In genomic region chr2:239730897-239731296, GRCh38 we compare ENCODE assay signal across 22 cellular contexts.
A peak's percentile ranks its signal among the peaks of the same experiment; 100 is the strongest.
DNase-seq lines count a peak whose midpoint lies in the region; ATAC-seq and TF ChIP-seq lines count a peak whose summit lies in the region.
"Had no signal": no experiment of that assay in that cellular context is flagged by ENCODE, and none has a peak within 500 bp of the region (broad histone marks: within the 10 kb centered on the region; RNA-seq: fewer than 3 reads in every experiment).

No MANE protein-coding gene starts in this region.

- no peaks in the 10 kb centered on the region; the same call in 1 of the 2 replicates for H3K27me3 Mint-ChIP-seq in H9 (ENCODE audit: low read depth)
- peaks cover 8% of the 10 kb centered on the region for H3K27me3 Mint-ChIP-seq in T-helper 17 cell
- peaks cover 12% of the 10 kb centered on the region for H3K27me3 Mint-ChIP-seq in nephron progenitor cell (ENCODE audit: low read depth, poor library complexity)

- intact Hi-C loops in spleen (cut with DNase I; ENCODE audit: low total_unique reads), result no loop called here

- no peak overlapping the region for H3K4me3 Mint-ChIP-seq in H9
- peak overlapping the region; percentile 73 for H3K4me3 Mint-ChIP-seq in T-helper 17 cell
- H3K4me3 Mint-ChIP-seq in nephron progenitor cell, result no peak overlapping the region
- H3K4me3 Mint-ChIP-seq: CD8-positive, alpha-beta memory T cell had no signal

- H4K91ac ChIP-seq in H9 (ENCODE audit: insufficient read length, low read depth, low read length), result no peak overlapping the region

- H3K27me3 ChIP-seq in H9 (ENCODE audit: insufficient read depth, low read length) (no peaks in the 10 kb centered on the region), spleen (replicated peaks in 1 of 7) (peaks cover 0 to 26% (median 0%) of the 10 kb centered on the region in 7 donors)
- H3K27me3 ChIP-seq: Peyer's patch, SJSA1 had no signal

- TF ChIP-seq CTCF in H9 (conservative IDR thresholded peaks at IDR 0.05), result no peak
- TF ChIP-seq CTCF in nephron progenitor cell (IDR thresholded peaks at IDR 0.05), result no peak
- no peak for TF ChIP-seq CTCF in spleen (IDR thresholded peaks at IDR 0.05 in 8 of 11, conservative IDR thresholded peaks at IDR 0.05 in 3 of 11)
- TF ChIP-seq CTCF in coronary artery (IDR thresholded peaks at IDR 0.05), result no peak

- no peak overlapping the region for H3K9ac ChIP-seq in H9 (ENCODE audit: extremely low read depth, insufficient read length, low read length)

- no peak overlapping the region for H3K4me2 ChIP-seq in H9 (ENCODE audit: insufficient read depth, insufficient read length, low read length)

- no peaks in the 10 kb centered on the region for H4K20me1 ChIP-seq in H9 (ENCODE audit: control insufficient read depth, insufficient read depth, insufficient read length)

- H3K79me1 ChIP-seq in H9 (ENCODE audit: insufficient read depth, low read depth, low read length, poor library complexity, severe bottlenecking), result no peaks in the 10 kb centered on the region

- no peak overlapping the region for H3K4me3 ChIP-seq in spleen
- no peak overlapping the region for H3K4me3 ChIP-seq in coronary artery
- H3K4me3 ChIP-seq: Peyer's patch, SJSA1 had no signal

- no peaks in the 10 kb centered on the region for H3K79me2 ChIP-seq in H9 (ENCODE audit: insufficient read depth, low read length)

- H2BK5ac ChIP-seq in H9 (ENCODE audit: insufficient read length, low read length), result no peak overlapping the region

- DNase-seq in H9 (no peak), T-helper 17 cell (no peak), nephron progenitor cell (no peak), spleen (peak; percentile 13), anterior cingulate cortex (lab: John Stamatoyannopoulos, UW) (no peak), coronary artery (ENCODE audit: low spot score) (no peak)
- no peak for DNase-seq in activated CD4-positive, CD25-positive, alpha-beta regulatory T cell (lab: John Stamatoyannopoulos, UW)
- DNase-seq: Calu3, DMS153, GOT3, KG1, NCI-H1105, NCI-H146, NCI-H2029 treated with DMSO at 0.1 percent for 48 hours, NCI-H2171, NCI-H345, NCI-H524, NCI-H82 had no signal

- no peaks in the 10 kb centered on the region for H3K36me3 ChIP-seq in spleen
- H3K36me3 ChIP-seq: Peyer's patch, SJSA1 had no signal

- H2BK20ac ChIP-seq in H9 (ENCODE audit: low read depth, low read length, poor library complexity, severe bottlenecking), result no peak overlapping the region

- no peaks in the 10 kb centered on the region for H3K36me3 Mint-ChIP-seq in H9 (ENCODE audit: insufficient read depth in 1 of 3, low read depth in 3 of 3)
- H3K36me3 Mint-ChIP-seq in T-helper 17 cell (ENCODE audit: low read depth), result peaks cover 2% of the 10 kb centered on the region
- H3K36me3 Mint-ChIP-seq in nephron progenitor cell (ENCODE audit: low read depth), result no peaks in the 10 kb centered on the region
- H3K36me3 Mint-ChIP-seq: CD8-positive, alpha-beta memory T cell had no signal

- H3K23ac ChIP-seq in H9 (ENCODE audit: insufficient read length, low read depth, low read length), result no peak overlapping the region

- H3K4me1 Mint-ChIP-seq in H9, result peaks cover 9 to 13% of the 10 kb centered on the region in 2 experiments
- H3K4me1 Mint-ChIP-seq in T-helper 17 cell, result peaks cover 11% of the 10 kb centered on the region
- H3K4me1 Mint-ChIP-seq in nephron progenitor cell, result peaks cover 45% of the 10 kb centered on the region

- no peak overlapping the region for H2AFZ ChIP-seq in H9 (ENCODE audit: low read length)

- H2BK120ac ChIP-seq in H9 (ENCODE audit: low read depth, low read length, poor library complexity, severe bottlenecking), result no peak overlapping the region

- H4K5ac ChIP-seq in H9 (ENCODE audit: insufficient read length, low read depth, low read length), result no peak overlapping the region

- H3K23me2 ChIP-seq in H9 (ENCODE audit: insufficient read length, low read depth, low read length, poor library complexity, severe bottlenecking), result no peaks in the 10 kb centered on the region

- ATAC-seq in T-helper 17 cell, result no peak

- H3K9me3 ChIP-seq in H9 (ENCODE audit: control insufficient read depth, low read depth, low read length), result no peaks in the 10 kb centered on the region
- H3K9me3 ChIP-seq in T-helper 17 cell (ENCODE audit: control insufficient read depth, low read length, poor library complexity, severe bottlenecking), result no peaks in the 10 kb centered on the region
- H3K9me3 ChIP-seq in spleen, result peaks cover 0 to 16% (median 9%) of the 10 kb centered on the region in 8 donors
- H3K9me3 ChIP-seq: Peyer's patch, SJSA1 had no signal

- no peak overlapping the region for H2BK12ac ChIP-seq in H9 (ENCODE audit: insufficient read length, low read depth, low read length)

- no peak overlapping the region for H3K18ac ChIP-seq in H9 (ENCODE audit: insufficient read length, low read depth, low read length)

- no peak overlapping the region for H3K56ac ChIP-seq in H9 (ENCODE audit: insufficient read length, low read depth, low read length)

- H2BK15ac ChIP-seq in H9 (ENCODE audit: low read depth, low read length), result no peak overlapping the region

- H3K27ac Mint-ChIP-seq in H9, result peak overlapping the region in 2 of 3 experiments; percentile 39 to 41; a peak in 2 of 7 replicates
- H3K27ac Mint-ChIP-seq in T-helper 17 cell, result peak overlapping the region; percentile 81
- peak overlapping the region; percentile 81 for H3K27ac Mint-ChIP-seq in nephron progenitor cell

- H3K27ac ChIP-seq in H9 (ENCODE audit: insufficient read length, low read depth, low read length) (no peak overlapping the region), spleen (no peak overlapping the region), coronary artery (no peak overlapping the region)
- H3K27ac ChIP-seq: C4-2B, Peyer's patch, SJSA1 had no signal

- no peak overlapping the region for H3T11ph ChIP-seq in H9 (ENCODE audit: low read length)

- TF ChIP-seq POLR2A in spleen (IDR thresholded peaks at IDR 0.05), result no peak

- no peak overlapping the region for H4K8ac ChIP-seq in H9 (replicated peaks; ENCODE audit: insufficient read length, low read depth, low read length)

- H3K14ac ChIP-seq in H9 (ENCODE audit: insufficient read depth, low read length), result no peak overlapping the region

- no peak overlapping the region for H3K4ac ChIP-seq in H9 (ENCODE audit: low read depth, low read length)

- H3K9me3 Mint-ChIP-seq in H9 (no peaks in the 10 kb centered on the region; a peak in 1 of 5 replicates), nephron progenitor cell (no peaks in the 10 kb centered on the region)
- H3K9me3 Mint-ChIP-seq: CD8-positive, alpha-beta memory T cell had no signal

- no CpG with 5 or more reads among the region's 8 CpGs for WGBS in H9 (ENCODE audit: extremely low coverage, insufficient read length, low lambda C conversion rate)
- WGBS in spleen, 5 donors, result 84 to 92% (median 85%) methylated on average over 8 of the region's 8 CpGs

- no peak overlapping the region for H2AK5ac ChIP-seq in H9 (ENCODE audit: insufficient read length, low read length)

- H3K4me1 ChIP-seq in H9 (ENCODE audit: insufficient read depth, low read length), result no peaks in the 10 kb centered on the region; the same call in 1 of the 2 replicates
- H3K4me1 ChIP-seq in spleen, result peaks cover 0 to 4% (median 0%) of the 10 kb centered on the region in 6 donors
- H3K4me1 ChIP-seq: Peyer's patch, SJSA1 had no signal
